Comparison of ENCODE assay signal across 10 cellular contexts in the genomic region with DNA sequence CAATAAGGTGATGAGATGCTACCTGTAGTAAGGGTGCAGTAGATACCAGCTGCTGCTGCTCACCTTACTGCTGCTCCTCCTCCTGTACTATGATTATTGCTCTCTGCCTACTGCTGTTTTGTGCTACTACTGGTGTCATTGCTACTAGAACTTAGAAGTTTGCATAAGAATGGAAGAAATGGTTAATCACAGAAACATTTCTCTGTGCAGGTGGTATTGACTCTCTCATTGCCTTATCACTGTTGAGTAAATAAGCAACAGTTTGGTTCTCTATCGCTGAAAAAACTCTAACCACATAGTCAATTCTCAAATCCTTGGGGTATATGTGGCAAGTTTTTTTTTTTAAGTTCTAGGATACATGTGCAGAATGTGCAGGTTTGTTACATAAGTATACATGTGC. TPM values are rescaled to one million over a fixed set of nuclear protein-coding genes. Genes with fewer than 3 reads are reported as not detected.
"Had no signal": no experiment of that assay in that cellular context is flagged by ENCODE, and none has a peak within 500 bp of the region (broad histone marks: within the 10 kb centered on the region; RNA-seq: fewer than 3 reads in every experiment).

No MANE protein-coding gene starts in this region.

- H3K4me2 ChIP-seq: GM23338, KMS-11 had no signal

- FAIRE-seq: H1, H54, HepG2, HTR-8/SVneo had no signal

- H3K27ac ChIP-seq: KMS-11 had no signal

- ATAC-seq: GM23338, HepG2 had no signal

- H3K9ac ChIP-seq: KMS-11 had no signal

- DNase-seq: H9, HCEC 1CT, KBM-7 had no signal

- H3K4me3 ChIP-seq: GM23338 had no signal

- H2AFZ ChIP-seq: GM23338 had no signal

RNA-seq across cellular contexts. Expression of a gene that starts 16.5 kb away (rescaled TPM):
- total RNA-seq: HT-29 had no signal
